ENCODE assay signal across 1 cellular context in genomic region chr7:80940539-80941205, GRCh38.
TF ChIP-seq lines count a peak whose summit lies in the region.

No MANE protein-coding gene starts in this region.

TF ChIP-seq in IMR-90, 13 proteins besides CTCF, POLR2A, EP300 and RAD21 (continued from another document):
- TF ChIP-seq BHLHE40 (IDR thresholded peaks at IDR 0.05; ENCODE audit: low read depth, low read length), result no peak
- no peak for TF ChIP-seq SMC3 (IDR thresholded peaks at IDR 0.05; ENCODE audit: low read depth, low read length)
- no peak for TF ChIP-seq MAZ (IDR thresholded peaks at IDR 0.05; ENCODE audit: borderline replicate concordance, low read depth, low read length)
- TF ChIP-seq NFE2L2 (IDR thresholded peaks at IDR 0.05; ENCODE audit: low read depth, low read length), result no peak
- TF ChIP-seq FOS (IDR thresholded peaks at IDR 0.05; ENCODE audit: low read depth, low read length), result no peak
- TF ChIP-seq CHD1 (IDR thresholded peaks at IDR 0.05; ENCODE audit: low read depth, low read length), result no peak
- no peak for TF ChIP-seq CEBPB (IDR thresholded peaks at IDR 0.05; ENCODE audit: low read depth, low read length)
- no peak for TF ChIP-seq MAFK (IDR thresholded peaks at IDR 0.05; ENCODE audit: low read depth, low read length)
- TF ChIP-seq RCOR1 (IDR thresholded peaks at IDR 0.05; ENCODE audit: insufficient replicate concordance, low read length), result no peak
- TF ChIP-seq, protein P1, sequence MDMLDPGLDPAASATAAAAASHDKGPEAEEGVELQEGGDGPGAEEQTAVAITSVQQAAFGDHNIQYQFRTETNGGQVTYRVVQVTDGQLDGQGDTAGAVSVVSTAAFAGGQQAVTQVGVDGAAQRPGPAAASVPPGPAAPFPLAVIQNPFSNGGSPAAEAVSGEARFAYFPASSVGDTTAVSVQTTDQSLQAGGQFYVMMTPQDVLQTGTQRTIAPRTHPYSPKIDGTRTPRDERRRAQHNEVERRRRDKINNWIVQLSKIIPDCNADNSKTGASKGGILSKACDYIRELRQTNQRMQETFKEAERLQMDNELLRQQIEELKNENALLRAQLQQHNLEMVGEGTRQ (IDR thresholded peaks at IDR 0.05; ENCODE audit: low read depth, low read length), result no peak
TF ChIP-seq in IMR-90: peak in this region for 0.
